Comparison of ENCODE assay signal across 10 cellular contexts in the genomic region with DNA sequence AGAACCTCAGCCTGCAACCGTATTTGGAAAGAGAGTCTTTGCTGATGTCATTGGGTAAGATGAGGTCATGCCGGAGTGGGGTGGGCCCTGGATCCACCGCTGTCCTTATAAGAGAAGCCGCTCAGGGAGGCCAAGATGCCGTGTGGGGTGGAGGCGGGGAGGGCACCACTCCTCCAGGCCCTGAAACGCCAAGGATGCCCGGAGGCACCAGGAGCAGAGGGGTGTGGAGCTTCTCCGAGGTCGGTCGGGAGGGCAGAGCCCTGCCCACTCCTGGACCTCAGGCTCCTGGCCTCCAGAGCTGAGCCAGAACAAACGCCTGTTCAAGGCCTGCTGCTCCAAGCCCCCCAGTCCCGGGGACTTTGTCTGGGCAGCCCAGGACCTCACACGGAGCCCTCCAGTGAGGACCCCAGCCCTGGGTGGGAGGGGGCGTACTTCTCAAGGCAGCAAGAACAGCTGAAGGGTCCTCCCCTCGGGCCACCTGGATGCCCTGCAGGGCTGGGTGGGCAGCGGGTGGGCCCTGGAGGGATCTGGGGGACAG. TPM values are rescaled to one million over a fixed set of nuclear protein-coding genes. Genes with fewer than 3 reads are reported as not detected.
DNase-seq lines count a peak whose midpoint lies in the region; ATAC-seq and TF ChIP-seq lines count a peak whose summit lies in the region.
"Had no signal": no experiment of that assay in that cellular context is flagged by ENCODE, and none has a peak within 500 bp of the region (broad histone marks: within the 10 kb centered on the region; RNA-seq: fewer than 3 reads in every experiment).

No MANE protein-coding gene starts in this region.

- H3K27ac ChIP-seq in A673 (ENCODE audit: low read depth, low read length, poor library complexity, severe bottlenecking) (no peak overlapping the region), Panc1 (ENCODE audit: low read length) (no peak overlapping the region)
- H3K27ac ChIP-seq: epithelial cell of prostate had no signal

- peak; percentile 26 for ATAC-seq in Panc1
- ATAC-seq in omental fat pad (ENCODE audit: low FRiP score): peak; percentile 82
- ATAC-seq in GM19452 (IDR thresholded peaks at IDR 0.05; ENCODE audit: unreplicated experiment): no peak

- in situ Hi-C loops in Panc1 (cut with HindIII; ENCODE audit: low pct_unique_long_range_greater_than_20kb, low sequenced_read_pairs): no loop called here

- no peak overlapping the region for H3K4me3 Mint-ChIP-seq in mesothelial cell of epicardium

- BruUV-seq in A673 (replicated peaks; lab: Mats Ljungman, UMichigan) (no TSS peak), Panc1 (replicated peaks; lab: Mats Ljungman, UMichigan) (no TSS peak)

- no peaks in the 10 kb centered on the region for H3K27me3 Mint-ChIP-seq in mesothelial cell of epicardium (ENCODE audit: low read depth)

- H3K4me1 ChIP-seq in A673 (ENCODE audit: insufficient read depth, low read length, poor library complexity, severe bottlenecking) (peaks cover 12% of the 10 kb centered on the region), Panc1 (ENCODE audit: control insufficient read depth, insufficient read depth, low read length) (peaks cover 7% of the 10 kb centered on the region; the same call in 1 of the 2 replicates)

- H3K4me1 Mint-ChIP-seq in mesothelial cell of epicardium: peaks cover 25% of the 10 kb centered on the region

- no peaks in the 10 kb centered on the region for H3K9me3 Mint-ChIP-seq in mesothelial cell of epicardium

- no peak for TF ChIP-seq CTCF in A673 (conservative IDR thresholded peaks at IDR 0.05; ENCODE audit: low read depth, low read length)
- no peak for TF ChIP-seq CTCF in Panc1 (IDR thresholded peaks at IDR 0.05)
- TF ChIP-seq CTCF in omental fat pad (IDR thresholded peaks at IDR 0.05): no peak
- no peak for TF ChIP-seq CTCF in mesothelial cell of epicardium (IDR thresholded peaks at IDR 0.05; ENCODE audit: unreplicated experiment)

- H3K4me3 ChIP-seq in A673 (ENCODE audit: low read depth, low read length, poor library complexity, severe bottlenecking): no peak overlapping the region
- H3K4me3 ChIP-seq in Panc1 (ENCODE audit: low read depth in 2 of 2, low read length in 2 of 2): no peak overlapping the region

- H3K36me3 Mint-ChIP-seq in mesothelial cell of epicardium: no peaks in the 10 kb centered on the region

- intact Hi-C loops in A673 (cut with micrococcal nuclease; ENCODE audit: unreplicated experiment) (no loop called here), Panc1 (cut with micrococcal nuclease; ENCODE audit: unreplicated experiment) (no loop called here)

- DNase-seq in A673 (ENCODE audit: low spot score): peak; percentile 26
- DNase-seq in Panc1 (ENCODE audit: low read depth, low spot score): no peak
- DNase-seq in fibroblast of the conjunctiva (ENCODE audit: low read depth): peak; percentile 87
- peak; percentile 65 for DNase-seq in omental fat pad (ENCODE audit: low spot score)
- no peak for DNase-seq in foreskin melanocyte
- DNase-seq in mesothelial cell of epicardium (ENCODE audit: low spot score in 2 of 2, unreplicated experiment in 2 of 2): no peak
- DNase-seq in NOMO-1 treated with dmso at 0.1 percent for 144 hours (lab: John Stamatoyannopoulos, UW; ENCODE audit: unreplicated experiment): no peak
- DNase-seq: DND-41 had no signal

- H3K27me3 ChIP-seq in A673 (replicated peaks; ENCODE audit: insufficient read depth, low read depth, low read length, poor library complexity) (no peaks in the 10 kb centered on the region), Panc1 (ENCODE audit: control insufficient read depth, insufficient read depth, low read length) (no peaks in the 10 kb centered on the region)

- H3K36me3 ChIP-seq in A673 (ENCODE audit: insufficient read depth, low read length, poor library complexity, severe bottlenecking) (no peaks in the 10 kb centered on the region), Panc1 (ENCODE audit: control insufficient read depth, insufficient read depth, low read length) (no peaks in the 10 kb centered on the region)

- POLR2A ChIA-PET in A673 (lab: Charles Lee; ENCODE audit: low non-redundant PET): no interaction called here
- POLR2A ChIA-PET in Panc1 (lab: Charles Lee): no interaction called here

- CTCF ChIA-PET in A673 (lab: Charles Lee): no interaction called here
- CTCF ChIA-PET in Panc1 (lab: Charles Lee): no interaction called here

- no peak overlapping the region for H3K27ac Mint-ChIP-seq in mesothelial cell of epicardium

- no peaks in the 10 kb centered on the region for H3K9me3 ChIP-seq in A673 (ENCODE audit: low read depth, low read length, poor library complexity, severe bottlenecking)
- H3K9me3 ChIP-seq in Panc1 (ENCODE audit: control insufficient read depth, insufficient read depth, low read depth, low read length): no peaks in the 10 kb centered on the region

RNA-seq across cellular contexts. Expression of gene PIP5K1C, which starts 29.9 kb away (rescaled TPM):
- total RNA-seq in A673 (2021) (35.5 and 36.8 TPM in 2 replicates), Panc1 (2021; ENCODE audit: unreplicated experiment) (30.6 TPM), omental fat pad (10 to 100 TPM; 16.1 to 21.1 (median 17.4) TPM), mesothelial cell of epicardium (43.9 to 47.1 TPM (median 45.7 TPM) in 3 replicates)
- 27.9 TPM for polyA plus RNA-seq in Panc1 (2012; ENCODE audit: insufficient read length)

RNA-seq across cellular contexts. Expression of gene TJP3, which starts 37.9 kb away (rescaled TPM):
- total RNA-seq in A673 (2021) (0.63 TPM in 1 of 2 replicates, not detected in the other), Panc1 (2021; ENCODE audit: unreplicated experiment) (2.7 TPM), omental fat pad (1 to 10 TPM in 1 of 4 donors, under 1 TPM in 2, not detected in 1; 0.60 to 1.2 (median 0.88) TPM), mesothelial cell of epicardium (20.0 to 21.7 TPM (median 20.1 TPM) in 3 replicates)
- polyA plus RNA-seq in Panc1 (2012; ENCODE audit: insufficient read length): 4.9 TPM

RNA-seq across cellular contexts. Expression of gene CACTIN, which starts 43.7 kb away (rescaled TPM):
- total RNA-seq in A673 (2021) (35.9 and 36.3 TPM in 2 replicates), Panc1 (2021; ENCODE audit: unreplicated experiment) (25.2 TPM), omental fat pad (10 to 100 TPM; 14.4 to 31.1 (median 22.5) TPM), mesothelial cell of epicardium (36.6 to 39.2 TPM (median 37.3 TPM) in 3 replicates)
- 30.4 TPM for polyA plus RNA-seq in Panc1 (2012; ENCODE audit: insufficient read length)

Comparison
In these comparisons a context has a peak if more than half of its experiments do, and no peak if none do; other contexts are left out.
1. DNase-seq: peak in A673 (single experiment), fibroblast of the conjunctiva (single experiment) and omental fat pad (single experiment); none in Panc1 (single experiment), foreskin melanocyte (single experiment), mesothelial cell of epicardium (0 of 2) and NOMO-1 treated with dmso at 0.1 percent for 144 hours (single experiment).